17 cellular contexts compared by ENCODE assay signal in genomic region chr21:17467829-17468228, GRCh38. TPM values are rescaled to one million over a fixed set of nuclear protein-coding genes. Genes with fewer than 3 reads are reported as not detected.
DNase-seq lines count a peak whose midpoint lies in the region; ATAC-seq and TF ChIP-seq lines count a peak whose summit lies in the region.
"Had no signal": no experiment of that assay in that cellular context is flagged by ENCODE, and none has a peak within 500 bp of the region (broad histone marks: within the 10 kb centered on the region; RNA-seq: fewer than 3 reads in every experiment).

No MANE protein-coding gene starts in this region.

- H2BK15ac ChIP-seq in H9 (ENCODE audit: low read depth, low read length), result no peak overlapping the region

- H3K27ac ChIP-seq in H9 (ENCODE audit: insufficient read length, low read depth, low read length) (no peak overlapping the region), left lung (peak overlapping the region; percentile 34 to 36), parathyroid adenoma (no peak overlapping the region)

- H3K14ac ChIP-seq in H9 (ENCODE audit: insufficient read depth, low read length), result no peak overlapping the region

- no peaks in the 10 kb centered on the region; a peak in 1 of 7 replicates for H3K36me3 Mint-ChIP-seq in H9 (ENCODE audit: insufficient read depth in 1 of 3, low read depth in 3 of 3)
- H3K36me3 Mint-ChIP-seq in T-helper 17 cell (ENCODE audit: low read depth), result no peaks in the 10 kb centered on the region
- H3K36me3 Mint-ChIP-seq: activated naive CD4-positive, alpha-beta T cell treated with anti-CD3 and anti-CD28 coated beads, Interleukin-2, amount 10 ng/mL, durations not matched to agents 7 days and 5 days had no signal

- no peaks in the 10 kb centered on the region for H3K27me3 ChIP-seq in H9 (ENCODE audit: insufficient read depth, low read length)
- no peaks in the 10 kb centered on the region for H3K27me3 ChIP-seq in left lung
- no peaks in the 10 kb centered on the region for H3K27me3 ChIP-seq in parathyroid adenoma (ENCODE audit: control insufficient read depth, insufficient read depth, low read length)

- no peak overlapping the region for H3K56ac ChIP-seq in H9 (ENCODE audit: insufficient read length, low read depth, low read length)

- H3T11ph ChIP-seq in H9 (ENCODE audit: low read length), result no peak overlapping the region

- intact Hi-C loops in left lung (cut with DNase I), result no loop called here

- no peak overlapping the region for H4K5ac ChIP-seq in H9 (ENCODE audit: insufficient read length, low read depth, low read length)

- H3K23me2 ChIP-seq in H9 (ENCODE audit: insufficient read length, low read depth, low read length, poor library complexity, severe bottlenecking), result no peaks in the 10 kb centered on the region

- H3K4me1 ChIP-seq in H9 (ENCODE audit: insufficient read depth, low read length) (no peaks in the 10 kb centered on the region), left lung (no peaks in the 10 kb centered on the region), parathyroid adenoma (no peaks in the 10 kb centered on the region)

- H2BK20ac ChIP-seq in H9 (ENCODE audit: low read depth, low read length, poor library complexity, severe bottlenecking), result peak overlapping the region; percentile 60

- H3K4me3 Mint-ChIP-seq in H9 (peak overlapping the region; percentile 71 to 77), T-helper 17 cell (no peak overlapping the region)
- H3K4me3 Mint-ChIP-seq: activated naive CD4-positive, alpha-beta T cell treated with anti-CD3 and anti-CD28 coated beads, Interleukin-2, amount 10 ng/mL, durations not matched to agents 7 days and 5 days had no signal

- peaks cover 15 to 16% of the 10 kb centered on the region in 2 experiments for H3K4me1 Mint-ChIP-seq in H9
- H3K4me1 Mint-ChIP-seq in T-helper 17 cell, result no peaks in the 10 kb centered on the region
- H3K4me1 Mint-ChIP-seq: activated naive CD4-positive, alpha-beta T cell treated with anti-CD3 and anti-CD28 coated beads, Interleukin-2, amount 10 ng/mL, durations not matched to agents 7 days and 5 days had no signal

- ATAC-seq in left lung (peak; percentile 77), esophagus mucosa (no peak), T-helper 17 cell (no peak)

- H3K79me2 ChIP-seq in H9 (ENCODE audit: insufficient read depth, low read length), result no peaks in the 10 kb centered on the region
- no peaks in the 10 kb centered on the region for H3K79me2 ChIP-seq in parathyroid adenoma

- H3K9me3 ChIP-seq in H9 (ENCODE audit: control insufficient read depth, low read depth, low read length) (no peaks in the 10 kb centered on the region), left lung (no peaks in the 10 kb centered on the region), parathyroid adenoma (ENCODE audit: control insufficient read depth, low read length) (no peaks in the 10 kb centered on the region), T-helper 17 cell (ENCODE audit: control insufficient read depth, low read length, poor library complexity, severe bottlenecking) (no peaks in the 10 kb centered on the region)

- H2AFZ ChIP-seq in H9 (ENCODE audit: low read length) (peak overlapping the region; percentile 22), parathyroid adenoma (no peak overlapping the region)

- H4K20me1 ChIP-seq in H9 (ENCODE audit: control insufficient read depth, insufficient read depth, insufficient read length), result no peaks in the 10 kb centered on the region

- no peak overlapping the region for H3K23ac ChIP-seq in H9 (ENCODE audit: insufficient read length, low read depth, low read length)

- no peak for TF ChIP-seq CTCF in H9 (conservative IDR thresholded peaks at IDR 0.05)
- no peak for TF ChIP-seq CTCF in left lung (IDR thresholded peaks at IDR 0.05)
- TF ChIP-seq CTCF in parathyroid adenoma (IDR thresholded peaks at IDR 0.05), result no peak

- no peak overlapping the region for H3K4ac ChIP-seq in H9 (ENCODE audit: low read depth, low read length)

- H2AK5ac ChIP-seq in H9 (ENCODE audit: insufficient read length, low read length), result no peak overlapping the region

- no peak overlapping the region for H2BK5ac ChIP-seq in H9 (ENCODE audit: insufficient read length, low read length)

- H3K79me1 ChIP-seq in H9 (ENCODE audit: insufficient read depth, low read depth, low read length, poor library complexity, severe bottlenecking), result no peaks in the 10 kb centered on the region

- H3K9me3 Mint-ChIP-seq in H9, result peaks cover 2 to 3% of the 10 kb centered on the region in 2 experiments; a peak in 2 of 5 replicates
- H3K9me3 Mint-ChIP-seq: activated naive CD4-positive, alpha-beta T cell treated with anti-CD3 and anti-CD28 coated beads, Interleukin-2, amount 10 ng/mL, durations not matched to agents 7 days and 5 days had no signal

- no peak overlapping the region for H4K91ac ChIP-seq in H9 (ENCODE audit: insufficient read length, low read depth, low read length)

- H3K4me3 ChIP-seq in left lung, result no peak overlapping the region
- peak overlapping the region; percentile 17 for H3K4me3 ChIP-seq in parathyroid adenoma (ENCODE audit: low read depth, low read length)

- no peak for DNase-seq in H9
- DNase-seq in astrocyte of the hippocampus (ENCODE audit: low read depth, low spot score), result peak; percentile 13
- no peak for DNase-seq in left lung
- DNase-seq in NCI-H187 treated with DMSO at 0.1 percent for 48 hours (lab: John Stamatoyannopoulos, UW), result no peak
- no peak for DNase-seq in T-helper 17 cell
- no peak for DNase-seq in DMS79 (lab: John Stamatoyannopoulos, UW)
- DNase-seq: activated CD4-positive, alpha-beta T cell treated with anti-CD3 and anti-CD28 coated beads for 1 hour; activated naive CD4-positive, alpha-beta T cell treated with anti-CD3 and anti-CD28 coated beads, Interleukin-2, amount 10 ng/mL, durations not matched to agents 7 days and 5 days; activated T-cell treated with anti-CD3 and anti-CD28 coated beads for 4 hours; central memory CD4-positive, alpha-beta T cell; islet precursor cell; Karpas-422; SHP77; substantia nigra had no signal

- no peak overlapping the region for H2BK12ac ChIP-seq in H9 (ENCODE audit: insufficient read length, low read depth, low read length)

- no peak overlapping the region for H4K8ac ChIP-seq in H9 (replicated peaks; ENCODE audit: insufficient read length, low read depth, low read length)

- no peak overlapping the region for H3K9ac ChIP-seq in H9 (ENCODE audit: extremely low read depth, insufficient read length, low read length)
- no peak overlapping the region for H3K9ac ChIP-seq in parathyroid adenoma

- H3K27ac Mint-ChIP-seq in H9 (no peak overlapping the region; a peak in 1 of 7 replicates), T-helper 17 cell (no peak overlapping the region)
- H3K27ac Mint-ChIP-seq: activated naive CD4-positive, alpha-beta T cell treated with anti-CD3 and anti-CD28 coated beads, Interleukin-2, amount 10 ng/mL, durations not matched to agents 7 days and 5 days had no signal

- H3K27me3 Mint-ChIP-seq in H9 (ENCODE audit: low read depth) (no peaks in the 10 kb centered on the region), T-helper 17 cell (no peaks in the 10 kb centered on the region)
- H3K27me3 Mint-ChIP-seq: activated naive CD4-positive, alpha-beta T cell treated with anti-CD3 and anti-CD28 coated beads, Interleukin-2, amount 10 ng/mL, durations not matched to agents 7 days and 5 days had no signal

- H2BK120ac ChIP-seq in H9 (ENCODE audit: low read depth, low read length, poor library complexity, severe bottlenecking), result no peak overlapping the region

- H3K4me2 ChIP-seq in H9 (ENCODE audit: insufficient read depth, insufficient read length, low read length), result peak overlapping the region; percentile 37
- peak overlapping the region; percentile 32 for H3K4me2 ChIP-seq in parathyroid adenoma (ENCODE audit: low read length)

- no peak overlapping the region for H3K18ac ChIP-seq in H9 (ENCODE audit: insufficient read length, low read depth, low read length)

- no CpG with 5 or more reads among the region's 3 CpGs for WGBS in H9 (ENCODE audit: extremely low coverage, insufficient read length, low lambda C conversion rate)

- H3K36me3 ChIP-seq in left lung, result no peaks in the 10 kb centered on the region
- no peaks in the 10 kb centered on the region for H3K36me3 ChIP-seq in parathyroid adenoma (ENCODE audit: control insufficient read depth, insufficient read depth, low read length)

RNA-seq across cellular contexts. Expression of gene CXADR, which starts 45.0 kb away (rescaled TPM):
- total RNA-seq in H9 (2021) (150 and 152 TPM in 2 replicates), left lung (10 to 100 TPM; 22.4 to 25.1 TPM), esophagus mucosa (34.9 TPM), T-helper 17 cell (1 to 10 TPM in 1 of 2 donors, under 1 TPM in 1; 0.62 to 1.9 TPM)
- total RNA-seq: myocyte had no signal

Comparison
In these comparisons a context has a peak if more than half of its experiments do, and no peak if none do; other contexts are left out.
1. H3K27ac ChIP-seq: peak in left lung (2 of 2); none in H9 (single experiment) and parathyroid adenoma (single experiment).
2. RNA of gene CXADR, which starts 45.0 kb away (total RNA-seq): 150 to 152 TPM in H9, 34.9 TPM in esophagus mucosa (single experiment) and 22.4 to 25.1 TPM in left lung; 0.62 to 1.9 TPM in T-helper 17 cell; every median in the first group is over 4 times any median in the second.